ENCODE assay signal across 9 cellular contexts in the genomic region with DNA sequence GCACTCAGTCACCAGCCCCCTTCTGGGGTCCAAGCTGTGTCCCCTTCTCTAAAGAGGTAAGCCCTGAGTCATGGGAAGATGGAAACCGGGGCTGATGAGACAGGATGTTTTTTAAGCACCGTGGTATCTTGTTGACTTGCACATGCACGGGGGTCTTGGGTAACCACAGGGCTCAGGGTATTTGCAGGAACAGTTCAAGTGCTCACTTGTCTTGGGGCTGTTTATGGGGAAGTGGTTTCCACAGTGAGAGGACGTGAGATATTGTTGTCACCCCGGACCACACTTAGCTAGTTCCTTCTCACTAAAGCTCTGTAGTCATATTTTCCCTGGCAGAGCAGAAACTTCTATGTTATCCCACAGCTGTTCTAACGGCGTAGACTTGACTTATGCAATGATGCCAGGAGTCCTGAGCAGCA.
DNase-seq lines count a peak whose midpoint lies in the region; ATAC-seq lines count a peak whose summit lies in the region.
"Had no signal": no experiment of that assay in that cellular context is flagged by ENCODE, and none has a peak within 500 bp of the region (broad histone marks: within the 10 kb centered on the region; RNA-seq: fewer than 3 reads in every experiment).

No MANE protein-coding gene starts in this region.

- CTCF ChIA-PET in activated naive CD4-positive, alpha-beta T cell treated with anti-CD3 and anti-CD28 coated beads, Interleukin-2, amount 10 ng/mL, durations not matched to agents 7 days and 5 days (lab: Charles Lee), result no interaction called here

- H3K9me3 Mint-ChIP-seq in activated naive CD4-positive, alpha-beta T cell treated with anti-CD3 and anti-CD28 coated beads, Interleukin-2, amount 10 ng/mL, durations not matched to agents 7 days and 5 days, result no peaks in the 10 kb centered on the region

- H3K27me3 Mint-ChIP-seq in activated naive CD4-positive, alpha-beta T cell treated with anti-CD3 and anti-CD28 coated beads, Interleukin-2, amount 10 ng/mL, durations not matched to agents 7 days and 5 days, result peaks cover 62% of the 10 kb centered on the region

- H3K4me1 Mint-ChIP-seq in activated naive CD4-positive, alpha-beta T cell treated with anti-CD3 and anti-CD28 coated beads, Interleukin-2, amount 10 ng/mL, durations not matched to agents 7 days and 5 days, result peaks cover 2% of the 10 kb centered on the region

- no peaks in the 10 kb centered on the region for H3K36me3 Mint-ChIP-seq in activated naive CD4-positive, alpha-beta T cell treated with anti-CD3 and anti-CD28 coated beads, Interleukin-2, amount 10 ng/mL, durations not matched to agents 7 days and 5 days

- no peak overlapping the region for H3K27ac Mint-ChIP-seq in activated naive CD4-positive, alpha-beta T cell treated with anti-CD3 and anti-CD28 coated beads, Interleukin-2, amount 10 ng/mL, durations not matched to agents 7 days and 5 days

- H3K4me3 Mint-ChIP-seq in activated naive CD4-positive, alpha-beta T cell treated with anti-CD3 and anti-CD28 coated beads, Interleukin-2, amount 10 ng/mL, durations not matched to agents 7 days and 5 days, result no peak overlapping the region

- peak; percentile 67 for ATAC-seq in GM18502 (IDR thresholded peaks at IDR 0.05; ENCODE audit: poor library complexity, unreplicated experiment)
- peak; percentile 63 for ATAC-seq in HG02678 (IDR thresholded peaks at IDR 0.05; ENCODE audit: unreplicated experiment)
- no peak for ATAC-seq in HG03442 (IDR thresholded peaks at IDR 0.05; ENCODE audit: unreplicated experiment)
- no peak for ATAC-seq in HG02884 (IDR thresholded peaks at IDR 0.05; ENCODE audit: unreplicated experiment)
- ATAC-seq: HCT116 had no signal

- DNase-seq in SIG-M5 treated with dmso at 0.1 percent for 504 hours (lab: John Stamatoyannopoulos, UW; ENCODE audit: unreplicated experiment) (peak; percentile 100), medulla oblongata (ENCODE audit: extremely low spot score) (peak; percentile 80), NCI-H2171 treated with DMSO at 0.1 percent for 48 hours (lab: John Stamatoyannopoulos, UW) (no peak)
- DNase-seq in activated naive CD4-positive, alpha-beta T cell treated with anti-CD3 and anti-CD28 coated beads, Interleukin-2, amount 10 ng/mL, durations not matched to agents 7 days and 5 days, result no peak

Comparison
In these comparisons a context has a peak if more than half of its experiments do, and no peak if none do; other contexts are left out.
1. ATAC-seq: peak in GM18502 (single experiment) and HG02678 (single experiment); none in HG03442 (single experiment) and HG02884 (single experiment).
2. DNase-seq: peak in SIG-M5 treated with dmso at 0.1 percent for 504 hours (single experiment) and medulla oblongata (single experiment); none in NCI-H2171 treated with DMSO at 0.1 percent for 48 hours (single experiment) and activated naive CD4-positive, alpha-beta T cell treated with anti-CD3 and anti-CD28 coated beads, Interleukin-2, amount 10 ng/mL, durations not matched to agents 7 days and 5 days (single experiment).